8 cellular contexts compared by ENCODE assay signal in the genomic region with DNA sequence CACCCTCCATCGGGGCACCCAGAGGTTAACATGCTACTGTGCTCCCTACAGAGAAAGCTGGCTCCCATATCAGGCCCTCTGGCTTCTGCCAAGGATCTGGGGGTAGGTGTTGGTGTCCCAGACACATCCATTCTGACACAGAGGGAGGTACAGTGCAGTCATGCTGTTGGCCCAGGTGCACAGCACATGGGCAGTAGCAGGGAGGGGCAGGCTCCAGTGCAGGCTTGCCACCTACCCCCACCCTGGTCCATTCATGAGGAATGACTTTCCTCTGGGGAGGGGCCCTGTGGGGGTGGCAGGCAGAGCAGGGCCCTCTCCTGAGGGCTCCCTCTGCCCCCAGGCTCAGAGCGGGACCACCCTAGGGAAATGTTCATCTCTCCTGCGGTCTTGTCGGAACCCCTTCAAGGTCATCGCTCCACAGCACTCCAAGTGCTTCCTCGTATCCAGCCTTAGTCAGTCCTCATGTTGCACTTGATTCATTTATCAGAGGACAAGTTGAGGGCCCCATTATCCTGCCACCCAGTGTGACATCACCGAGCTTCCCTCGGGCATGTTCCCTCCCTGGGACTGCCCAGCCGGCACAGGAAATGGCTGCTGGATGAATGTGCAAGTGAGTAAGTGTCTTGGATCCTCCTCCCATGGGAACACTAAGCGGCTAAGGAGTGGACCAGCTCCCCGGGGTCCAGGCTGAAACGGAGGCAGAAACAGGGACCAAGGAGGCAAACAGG. TPM values are rescaled to one million over a fixed set of nuclear protein-coding genes. Genes with fewer than 3 reads are reported as not detected.
DNase-seq lines count a peak whose midpoint lies in the region; ATAC-seq and TF ChIP-seq lines count a peak whose summit lies in the region.

No MANE protein-coding gene starts in this region.

- 68 to 82% (median 76%) methylated on average over 11 to 12 of the region's 12 CpGs for WGBS in spleen, 5 donors

- no peak for TF ChIP-seq POLR2A in spleen (IDR thresholded peaks at IDR 0.05)

- H3K9me3 ChIP-seq in left ventricle myocardium inferior (replicated peaks): no peaks in the 10 kb centered on the region
- no peaks in the 10 kb centered on the region for H3K9me3 ChIP-seq in spleen

- H3K4me3 ChIP-seq in left ventricle myocardium inferior (no peak overlapping the region), spleen (no peak overlapping the region)

- TF ChIP-seq CTCF in left ventricle myocardium inferior (IDR thresholded peaks at IDR 0.05; ENCODE audit: borderline replicate concordance) (no peak), spleen (IDR thresholded peaks at IDR 0.05 in 8 of 11, conservative IDR thresholded peaks at IDR 0.05 in 3 of 11) (no peak)

- intact Hi-C loops in left ventricle myocardium inferior (cut with micrococcal nuclease) (no loop called here), spleen (cut with DNase I; ENCODE audit: low total_unique reads) (no loop called here)

- no peaks in the 10 kb centered on the region for H3K27me3 ChIP-seq in left ventricle myocardium inferior (ENCODE audit: low read depth)
- no peaks in the 10 kb centered on the region for H3K27me3 ChIP-seq in spleen (replicated peaks in 1 of 7)

- peaks cover 32% of the 10 kb centered on the region for H3K36me3 ChIP-seq in left ventricle myocardium inferior
- H3K36me3 ChIP-seq in spleen: peaks cover 3 to 41% (median 29%) of the 10 kb centered on the region in 6 donors

- H3K27ac ChIP-seq in left ventricle myocardium inferior (replicated peaks): peak overlapping the region; percentile 76
- peak overlapping the region in 7 of 8 donors; percentile 39 to 78 (median 67) for H3K27ac ChIP-seq in spleen

- peaks cover 79% of the 10 kb centered on the region for H3K4me1 ChIP-seq in left ventricle myocardium inferior
- H3K4me1 ChIP-seq in spleen: peaks cover 33 to 61% (median 53%) of the 10 kb centered on the region in 6 donors

- ATAC-seq in HG03045 (IDR thresholded peaks at IDR 0.05; ENCODE audit: unreplicated experiment): no peak

- DNase-seq in HCEC 1CT (peak; percentile 98), amniotic epithelial cell (ENCODE audit: low read depth) (peak; percentile 93), left ventricle myocardium inferior (no peak), spleen (no peak), NCI-H2107 (lab: John Stamatoyannopoulos, UW) (no peak), CD1c-positive myeloid dendritic cell (ENCODE audit: extremely low spot score) (no peak), NCI-H1105 treated with DMSO at 0.1 percent for 48 hours (lab: John Stamatoyannopoulos, UW) (no peak)

RNA-seq across cellular contexts. Expression of a gene that starts 10.0 kb away (rescaled TPM):
- total RNA-seq in left ventricle myocardium inferior (23.1 TPM), spleen (10 to 100 TPM; 31.5 to 68.6 (median 42.6) TPM)
- polyA plus RNA-seq in spleen: 10 to 100 TPM in 1 of 3 donors, 1 to 10 TPM in 2; 5.4 to 20.1 (median 6.9) TPM

RNA-seq across cellular contexts. Expression of a gene that starts 50.7 kb away (rescaled TPM):
- total RNA-seq in left ventricle myocardium inferior: 621 TPM
- total RNA-seq in spleen: 1,000 to 10,000 TPM in 4 of 7 donors, 100 to 1,000 TPM in 3; 684 to 1,403 (median 1,036) TPM
- polyA plus RNA-seq in spleen: 1,000 to 10,000 TPM; 3,003 to 4,302 (median 4,113) TPM

Comparison
In these comparisons a context has a peak if more than half of its experiments do, and no peak if none do; other contexts are left out.
1. DNase-seq: peak in HCEC 1CT (single experiment) and amniotic epithelial cell (single experiment); none in left ventricle myocardium inferior (single experiment), spleen (single experiment), NCI-H2107 (single experiment), CD1c-positive myeloid dendritic cell (single experiment) and NCI-H1105 treated with DMSO at 0.1 percent for 48 hours (single experiment).